ENCODE assay signal across 26 cellular contexts in the genomic region with DNA sequence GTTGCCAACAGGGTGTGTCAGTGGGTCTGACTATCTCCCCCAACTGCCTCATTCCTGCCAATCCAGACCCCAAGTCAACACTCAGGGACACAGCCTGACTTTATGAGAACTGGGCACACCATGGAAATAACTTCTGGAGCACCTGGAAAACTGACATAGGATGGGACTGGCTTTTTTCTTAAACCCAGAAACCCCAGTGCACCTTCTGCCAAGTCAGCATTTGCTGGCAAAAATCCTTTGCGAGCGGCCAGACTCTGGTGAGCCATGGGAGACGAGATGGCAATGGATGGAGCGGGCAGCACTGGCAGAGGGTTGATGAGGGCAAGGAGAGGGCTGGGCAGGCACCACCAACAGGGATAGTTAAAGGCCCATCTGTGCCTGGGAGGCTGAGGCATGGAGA.
DNase-seq lines count a peak whose midpoint lies in the region; ATAC-seq, FAIRE-seq and TF ChIP-seq lines count a peak whose summit lies in the region.
"Had no signal": no experiment of that assay in that cellular context is flagged by ENCODE, and none has a peak within 500 bp of the region (broad histone marks: within the 10 kb centered on the region; RNA-seq: fewer than 3 reads in every experiment).

No MANE protein-coding gene starts in this region.

- POLR2A ChIA-PET in HepG2 (lab: Yijun Ruan, JAX), result no interaction called here

- H3K27me3 ChIP-seq in HepG2 (ENCODE audit: control insufficient read depth in 1 of 2, insufficient read depth in 2 of 2, low read length in 2 of 2) (peaks cover 0 to 4% of the 10 kb centered on the region in 2 experiments; a peak in 2 of 5 replicates), right lobe of liver (no peaks in the 10 kb centered on the region), esophagus muscularis mucosa (no peaks in the 10 kb centered on the region), endodermal cell (ENCODE audit: control insufficient read depth, insufficient read depth, low read length, poor library complexity, severe bottlenecking) (no peaks in the 10 kb centered on the region)
- H3K27me3 ChIP-seq: BE2C; BLaER1 treated with 17β-estradiol and CSF1 and Interleukin-3, amounts not matched to agents 10 nM and 100 nM had no signal

- H3K9ac ChIP-seq in HepG2 (ENCODE audit: insufficient read depth, low read depth, low read length) (no peak overlapping the region), endodermal cell (ENCODE audit: extremely low read depth, low read length, poor library complexity, severe bottlenecking) (no peak overlapping the region)
- H3K9ac ChIP-seq: BLaER1 treated with 17β-estradiol and CSF1 and Interleukin-3, amounts not matched to agents 10 nM and 100 nM had no signal

- H3K9me3 ChIP-seq in HepG2 (ENCODE audit: low read length) (no peaks in the 10 kb centered on the region), right lobe of liver (no peaks in the 10 kb centered on the region), esophagus muscularis mucosa (no peaks in the 10 kb centered on the region), endodermal cell (ENCODE audit: control insufficient read depth, low read length) (no peaks in the 10 kb centered on the region)
- H3K9me3 ChIP-seq: BE2C; BLaER1 treated with 17β-estradiol and CSF1 and Interleukin-3, amounts not matched to agents 10 nM and 100 nM had no signal

- no peak overlapping the region for H3K4me2 ChIP-seq in HepG2 (ENCODE audit: low read depth, low read length)
- H3K4me2 ChIP-seq: BLaER1 treated with 17β-estradiol and CSF1 and Interleukin-3, amounts not matched to agents 10 nM and 100 nM had no signal

- TF ChIP-seq RAD21 in HepG2 (CRISPR knock-in tag; IDR thresholded peaks at IDR 0.05), result no peak

- no peak overlapping the region for H3K27ac Mint-ChIP-seq in stimulated activated effector memory CD8-positive, alpha-beta T cell treated with anti-CD3 and anti-CD28 coated beads, Interleukin-12 subunit alpha, Interleukin-12 subunit beta, amount 100 ng/mL, for 72 hours
- H3K27ac Mint-ChIP-seq in endodermal cell, result no peak overlapping the region
- H3K27ac Mint-ChIP-seq: CD14-positive monocyte; CD4-positive, alpha-beta T cell; CD8-positive, alpha-beta memory T cell had no signal

- H3K4me1 ChIP-seq in HepG2 (ENCODE audit: insufficient read depth, low read length) (no peaks in the 10 kb centered on the region), right lobe of liver (no peaks in the 10 kb centered on the region), esophagus muscularis mucosa (no peaks in the 10 kb centered on the region), endodermal cell (ENCODE audit: control insufficient read depth, insufficient read depth, low read length) (no peaks in the 10 kb centered on the region)
- H3K4me1 ChIP-seq: BE2C; BLaER1 treated with 17β-estradiol and CSF1 and Interleukin-3, amounts not matched to agents 10 nM and 100 nM had no signal

- in situ Hi-C loops in HepG2 (cut with HindIII; ENCODE audit: extremely low pct_ligation_motif_present, low pct_unique_long_range_greater_than_20kb), result no loop called here

- H3K36me3 Mint-ChIP-seq in stimulated activated effector memory CD8-positive, alpha-beta T cell treated with anti-CD3 and anti-CD28 coated beads, Interleukin-12 subunit alpha, Interleukin-12 subunit beta, amount 100 ng/mL, for 72 hours, result no peaks in the 10 kb centered on the region
- no peaks in the 10 kb centered on the region for H3K36me3 Mint-ChIP-seq in endodermal cell (ENCODE audit: low read depth)
- H3K36me3 Mint-ChIP-seq: CD14-positive monocyte; CD8-positive, alpha-beta memory T cell had no signal

- TF ChIP-seq POLR2A in HepG2 (IDR thresholded peaks at IDR 0.05; ENCODE audit: insufficient read depth in 1 of 2, low read depth in 2 of 2, low read length in 2 of 2), result no peak
- no peak for TF ChIP-seq POLR2A in right lobe of liver (IDR thresholded peaks at IDR 0.05)
- no peak for TF ChIP-seq POLR2A in esophagus muscularis mucosa (IDR thresholded peaks at IDR 0.05; ENCODE audit: low read depth)

- no peak overlapping the region for H2AFZ ChIP-seq in HepG2 (ENCODE audit: low read length)

- TF ChIP-seq CTCF in HepG2 (CRISPR knock-in tag; IDR thresholded peaks at IDR 0.05) (no peak), right lobe of liver (IDR thresholded peaks at IDR 0.05) (no peak), esophagus muscularis mucosa (IDR thresholded peaks at IDR 0.05) (no peak), endodermal cell (conservative IDR thresholded peaks at IDR 0.05) (no peak)

- BruUV-seq in HepG2 (replicated peaks; lab: Mats Ljungman, UMichigan), result no TSS peak

- ATAC-seq in HepG2 (no peak), right lobe of liver (no peak)
- ATAC-seq in stimulated activated effector memory CD8-positive, alpha-beta T cell treated with anti-CD3 and anti-CD28 coated beads, Interleukin-12 subunit alpha, Interleukin-12 subunit beta, amount 100 ng/mL, for 72 hours, result peak; percentile 39

- no peaks in the 10 kb centered on the region for H3K9me3 Mint-ChIP-seq in stimulated activated effector memory CD8-positive, alpha-beta T cell treated with anti-CD3 and anti-CD28 coated beads, Interleukin-12 subunit alpha, Interleukin-12 subunit beta, amount 100 ng/mL, for 72 hours
- H3K9me3 Mint-ChIP-seq in endodermal cell, result no peaks in the 10 kb centered on the region
- H3K9me3 Mint-ChIP-seq: CD4-positive, alpha-beta T cell; CD8-positive, alpha-beta memory T cell had no signal

- no peak for FAIRE-seq in HepG2 (lab: Jason Lieb, UNC)
- FAIRE-seq: A204.1, D721Med, GM12891, GM18507, H54 had no signal

- TF ChIP-seq EP300 in HepG2 (IDR thresholded peaks at IDR 0.05; ENCODE audit: low read depth in 2 of 2, low read length in 2 of 2) (no peak), HepG2 (CRISPR knock-in tag; IDR thresholded peaks at IDR 0.05; ENCODE audit: borderline replicate concordance) (no peak), esophagus muscularis mucosa (IDR thresholded peaks at IDR 0.05) (no peak)

- no peak overlapping the region for H3K4me3 Mint-ChIP-seq in stimulated activated effector memory CD8-positive, alpha-beta T cell treated with anti-CD3 and anti-CD28 coated beads, Interleukin-12 subunit alpha, Interleukin-12 subunit beta, amount 100 ng/mL, for 72 hours
- no peak overlapping the region for H3K4me3 Mint-ChIP-seq in endodermal cell
- H3K4me3 Mint-ChIP-seq: CD14-positive monocyte; CD4-positive, alpha-beta T cell; CD8-positive, alpha-beta memory T cell had no signal

- 10% methylated on average over 2 of the region's 4 CpGs for WGBS in HepG2 (ENCODE audit: low lambda C conversion rate)
- 39% methylated on average over 2 of the region's 4 CpGs for WGBS in right lobe of liver (ENCODE audit: insufficient coverage, low coverage, low lambda C conversion rate, missing lambda C conversion rate)
- 62% methylated on average over 4 of the region's 4 CpGs for WGBS in esophagus muscularis mucosa
- 85% methylated on average over 4 of the region's 4 CpGs; no CpG with 5 or more reads in 1 of the 2 experiments for WGBS in endodermal cell (ENCODE audit: insufficient coverage in 1 of 2, insufficient read length in 1 of 2), 2 experiments

- H3K36me3 ChIP-seq in HepG2 (replicated peaks in 1 of 2; ENCODE audit: control insufficient read depth in 1 of 2, insufficient read depth in 2 of 2, low read length in 2 of 2) (no peaks in the 10 kb centered on the region), right lobe of liver (no peaks in the 10 kb centered on the region), esophagus muscularis mucosa (no peaks in the 10 kb centered on the region), endodermal cell (ENCODE audit: control insufficient read depth, insufficient read depth, low read length) (no peaks in the 10 kb centered on the region)
- H3K36me3 ChIP-seq: BE2C; BLaER1 treated with 17β-estradiol and CSF1 and Interleukin-3, amounts not matched to agents 10 nM and 100 nM had no signal

- H3K27me3 Mint-ChIP-seq in endodermal cell (ENCODE audit: insufficient read depth), result peaks cover 4% of the 10 kb centered on the region

- H3K79me2 ChIP-seq in HepG2 (ENCODE audit: insufficient read depth, low read length), result no peaks in the 10 kb centered on the region

- intact Hi-C loops in HepG2 (cut with micrococcal nuclease; ENCODE audit: unreplicated experiment) (no loop called here), right lobe of liver (cut with DNase I) (no loop called here), esophagus muscularis mucosa (cut with DNase I) (no loop called here)

- DNase-seq in HepG2 (ENCODE audit: low spot score) (no peak), right lobe of liver (no peak), esophagus muscularis mucosa (ENCODE audit: extremely low spot score) (peak; percentile 86), kidney glomerular epithelial cell (lab: John Stamatoyannopoulos, UW) (no peak), DMS153 (lab: John Stamatoyannopoulos, UW) (no peak), endodermal cell (no peak)
- no peak for DNase-seq in stimulated activated effector memory CD8-positive, alpha-beta T cell treated with anti-CD3 and anti-CD28 coated beads, Interleukin-12 subunit alpha, Interleukin-12 subunit beta, amount 100 ng/mL, for 72 hours (ENCODE audit: low spot score in 2 of 2)
- DNase-seq: ACHN; AML-193; BE2C; CD4-positive, alpha-beta T cell; CD8-positive, alpha-beta memory T cell; DMS 273 treated with DMSO at 0.1 percent for 48 hours; DMS53; DMS79 treated with DMSO at 0.1 percent for 48 hours; GF-D8; GOT3; HCEC 1CT had no signal

- CTCF ChIA-PET in HepG2 (lab: Yijun Ruan, JAX; ENCODE audit: low intra/inter-chr PET ratio, low total read pairs), result no interaction called here

- no peaks in the 10 kb centered on the region for H3K4me1 Mint-ChIP-seq in stimulated activated effector memory CD8-positive, alpha-beta T cell treated with anti-CD3 and anti-CD28 coated beads, Interleukin-12 subunit alpha, Interleukin-12 subunit beta, amount 100 ng/mL, for 72 hours
- H3K4me1 Mint-ChIP-seq in endodermal cell, result no peaks in the 10 kb centered on the region
- H3K4me1 Mint-ChIP-seq: CD14-positive monocyte; CD8-positive, alpha-beta memory T cell had no signal

- H3K4me3 ChIP-seq in HepG2 (replicated peaks in 1 of 3; ENCODE audit: insufficient read depth in 1 of 3, low read depth in 2 of 3, low read length in 3 of 3) (no peak overlapping the region), right lobe of liver (no peak overlapping the region), esophagus muscularis mucosa (no peak overlapping the region), endodermal cell (ENCODE audit: low read length) (no peak overlapping the region)
- H3K4me3 ChIP-seq: BLaER1 treated with 17β-estradiol and CSF1 and Interleukin-3, amounts not matched to agents 10 nM and 100 nM had no signal

- H3K27ac ChIP-seq in HepG2 (ENCODE audit: extremely low read length, insufficient read depth, low read length) (no peak overlapping the region), right lobe of liver (no peak overlapping the region), esophagus muscularis mucosa (replicated peaks in 1 of 4) (no peak overlapping the region), endodermal cell (ENCODE audit: low read depth, low read length) (no peak overlapping the region)
- H3K27ac ChIP-seq: 22Rv1; BLaER1 treated with 17β-estradiol and CSF1 and Interleukin-3, amounts not matched to agents 10 nM and 100 nM had no signal

- no peaks in the 10 kb centered on the region for H4K20me1 ChIP-seq in HepG2 (ENCODE audit: insufficient read depth, low read length)
- H4K20me1 ChIP-seq: BLaER1 treated with 17β-estradiol and CSF1 and Interleukin-3, amounts not matched to agents 10 nM and 100 nM had no signal

TF ChIP-seq in HepG2, 621 proteins besides CTCF, POLR2A, EP300 and RAD21 (continues in another document):
- peak; percentile 87 to 91 for TF ChIP-seq MAFK (conservative IDR thresholded peaks at IDR 0.05 in 1 of 2, IDR thresholded peaks at IDR 0.05 in 1 of 2; ENCODE audit: low read length in 2 of 2)
